17 cellular contexts compared by ENCODE assay signal in the genomic region with DNA sequence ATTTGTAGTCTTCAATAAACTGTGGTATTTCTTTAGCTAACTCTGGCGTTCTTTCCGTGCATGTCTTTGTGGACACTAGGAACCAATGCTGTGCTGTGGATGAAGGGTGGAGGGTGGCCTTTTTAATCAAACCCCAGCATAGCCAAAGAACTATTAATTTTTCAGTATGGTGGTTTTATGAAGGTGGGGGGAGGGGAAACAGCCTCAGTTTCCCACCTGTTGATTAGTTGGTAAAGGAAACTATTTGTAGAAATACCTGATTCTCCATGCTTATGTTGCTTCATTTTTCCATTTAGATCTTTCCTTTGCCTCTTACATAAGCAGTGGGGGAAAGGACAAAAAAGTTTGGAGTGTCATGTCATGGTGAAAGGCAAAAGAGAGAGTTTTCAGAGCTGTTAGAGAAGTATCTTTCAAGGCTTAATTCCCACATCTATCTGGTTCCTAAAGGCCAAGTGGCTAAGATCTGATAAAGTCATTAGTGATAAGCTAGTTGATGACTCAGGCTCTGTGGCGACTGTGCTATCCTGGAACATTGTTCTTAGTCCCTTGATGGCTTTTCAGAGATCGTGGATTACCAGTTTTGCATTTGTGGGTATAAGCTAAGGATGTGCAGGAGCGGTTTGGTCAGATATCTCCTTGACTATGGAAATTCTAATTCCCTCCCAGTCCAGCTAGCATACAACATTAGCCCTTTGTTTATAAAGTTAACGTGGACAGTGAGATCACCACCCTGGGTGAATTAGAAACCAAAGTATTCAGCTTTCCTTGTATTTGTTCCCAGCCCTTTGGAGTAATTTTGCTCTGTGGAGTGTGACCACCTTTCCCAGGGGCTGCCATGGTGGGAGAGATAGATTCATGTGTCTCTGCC. TPM values are rescaled to one million over a fixed set of nuclear protein-coding genes. Genes with fewer than 3 reads are reported as not detected.
DNase-seq lines count a peak whose midpoint lies in the region; ATAC-seq and TF ChIP-seq lines count a peak whose summit lies in the region.
"Had no signal": no experiment of that assay in that cellular context is flagged by ENCODE, and none has a peak within 500 bp of the region (broad histone marks: within the 10 kb centered on the region; RNA-seq: fewer than 3 reads in every experiment).

No MANE protein-coding gene starts in this region.

- intact Hi-C loops in activated T-helper 1 cell treated with anti-CD3 and anti-CD28 coated beads, Interleukin-12 subunit alpha, Interleukin-12 subunit beta, Interleukin-2, Interleukin-4 antibody, amounts not matched to agents 30 ng/mL and 10 ng/mL and 1 ng/mL, durations not matched to agents 14 hours and 24 hours and 36 hours (cut with micrococcal nuclease), result no loop called here
- intact Hi-C loops in left colon (cut with DNase I, micrococcal nuclease), result no loop called here

- no peak for TF ChIP-seq CTCF in hepatocyte (IDR thresholded peaks at IDR 0.05; ENCODE audit: poor library complexity)

- in situ Hi-C loops in KBM-7 (cut with MboI; ENCODE audit: low pct_unique_long_range_greater_than_20kb, low sequenced_read_pairs), result no loop called here

- 59% methylated on average over 6 of the region's 6 CpGs for WGBS in hepatocyte (ENCODE audit: low lambda C conversion rate, missing lambda C conversion rate)

- no peak overlapping the region for H3K4me3 ChIP-seq in hepatocyte
- H3K4me3 ChIP-seq: right atrium auricular region had no signal

- H3K9me3 Mint-ChIP-seq in stimulated activated naive CD8-positive, alpha-beta T cell treated with anti-CD3 and anti-CD28 coated beads, Interleukin-15, Interleukin-2, amounts not matched to agents 100 ng/mL and 50 ng/mL, for 24 hours, result no peaks in the 10 kb centered on the region
- no peaks in the 10 kb centered on the region for H3K9me3 Mint-ChIP-seq in activated T-helper 1 cell treated with anti-CD3 and anti-CD28 coated beads, Interleukin-12 subunit alpha, Interleukin-12 subunit beta, Interleukin-2, Interleukin-4 antibody, amounts not matched to agents 30 ng/mL and 10 ng/mL and 1 ng/mL, durations not matched to agents 14 hours and 24 hours and 36 hours
- H3K9me3 Mint-ChIP-seq: brain had no signal

- H3K4me1 Mint-ChIP-seq in stimulated activated naive CD8-positive, alpha-beta T cell treated with anti-CD3 and anti-CD28 coated beads, Interleukin-15, Interleukin-2, amounts not matched to agents 100 ng/mL and 50 ng/mL, for 24 hours (ENCODE audit: low read depth), result peaks cover 54% of the 10 kb centered on the region
- peaks cover 37% of the 10 kb centered on the region for H3K4me1 Mint-ChIP-seq in activated T-helper 1 cell treated with anti-CD3 and anti-CD28 coated beads, Interleukin-12 subunit alpha, Interleukin-12 subunit beta, Interleukin-2, Interleukin-4 antibody, amounts not matched to agents 30 ng/mL and 10 ng/mL and 1 ng/mL, durations not matched to agents 14 hours and 24 hours and 36 hours (ENCODE audit: low read depth)
- H3K4me1 Mint-ChIP-seq: brain had no signal

- peaks cover 19% of the 10 kb centered on the region for H4K20me1 ChIP-seq in hepatocyte (ENCODE audit: insufficient read depth, poor library complexity, severe bottlenecking)

- H3K9me3 ChIP-seq in hepatocyte (ENCODE audit: low read depth), result no peaks in the 10 kb centered on the region
- H3K9me3 ChIP-seq: right atrium auricular region had no signal

- peaks cover 79% of the 10 kb centered on the region for H3K36me3 Mint-ChIP-seq in stimulated activated naive CD8-positive, alpha-beta T cell treated with anti-CD3 and anti-CD28 coated beads, Interleukin-15, Interleukin-2, amounts not matched to agents 100 ng/mL and 50 ng/mL, for 24 hours (ENCODE audit: low read depth)
- H3K36me3 Mint-ChIP-seq in activated T-helper 1 cell treated with anti-CD3 and anti-CD28 coated beads, Interleukin-12 subunit alpha, Interleukin-12 subunit beta, Interleukin-2, Interleukin-4 antibody, amounts not matched to agents 30 ng/mL and 10 ng/mL and 1 ng/mL, durations not matched to agents 14 hours and 24 hours and 36 hours (ENCODE audit: low read depth), result peaks cover 52% of the 10 kb centered on the region

- no peaks in the 10 kb centered on the region for H3K27me3 Mint-ChIP-seq in stimulated activated naive CD8-positive, alpha-beta T cell treated with anti-CD3 and anti-CD28 coated beads, Interleukin-15, Interleukin-2, amounts not matched to agents 100 ng/mL and 50 ng/mL, for 24 hours
- H3K27me3 Mint-ChIP-seq in activated T-helper 1 cell treated with anti-CD3 and anti-CD28 coated beads, Interleukin-12 subunit alpha, Interleukin-12 subunit beta, Interleukin-2, Interleukin-4 antibody, amounts not matched to agents 30 ng/mL and 10 ng/mL and 1 ng/mL, durations not matched to agents 14 hours and 24 hours and 36 hours (ENCODE audit: insufficient read depth), result no peaks in the 10 kb centered on the region

- H3K27ac ChIP-seq in hepatocyte, result peak overlapping the region; percentile 47
- H3K27ac ChIP-seq: right atrium auricular region had no signal

- no peak overlapping the region for H3K4me2 ChIP-seq in hepatocyte

- peak overlapping the region; percentile 92 for H3K27ac Mint-ChIP-seq in stimulated activated naive CD8-positive, alpha-beta T cell treated with anti-CD3 and anti-CD28 coated beads, Interleukin-15, Interleukin-2, amounts not matched to agents 100 ng/mL and 50 ng/mL, for 24 hours
- peak overlapping the region; percentile 81 for H3K27ac Mint-ChIP-seq in activated T-helper 1 cell treated with anti-CD3 and anti-CD28 coated beads, Interleukin-12 subunit alpha, Interleukin-12 subunit beta, Interleukin-2, Interleukin-4 antibody, amounts not matched to agents 30 ng/mL and 10 ng/mL and 1 ng/mL, durations not matched to agents 14 hours and 24 hours and 36 hours

- no peaks in the 10 kb centered on the region for H3K4me1 ChIP-seq in hepatocyte (ENCODE audit: insufficient read depth)
- H3K4me1 ChIP-seq: right atrium auricular region had no signal

- no peak for ATAC-seq in stimulated activated naive CD8-positive, alpha-beta T cell treated with anti-CD3 and anti-CD28 coated beads, Interleukin-15, Interleukin-2, amounts not matched to agents 100 U/mL and 50 U/mL, for 24 hours
- no peak for ATAC-seq in left colon

- H3K36me3 ChIP-seq in hepatocyte (replicated peaks; ENCODE audit: insufficient read depth, low read depth), result peaks cover 9% of the 10 kb centered on the region

- H3K79me2 ChIP-seq in hepatocyte, result peaks cover 8% of the 10 kb centered on the region

- no peak for DNase-seq in stimulated activated naive CD8-positive, alpha-beta T cell treated with anti-CD3 and anti-CD28 coated beads, Interleukin-15, Interleukin-2, amounts not matched to agents 100 U/mL and 50 U/mL, for 24 hours
- DNase-seq in activated T-helper 1 cell treated with anti-CD3 and anti-CD28 coated beads, Interleukin-12 subunit alpha, Interleukin-12 subunit beta, Interleukin-2, Interleukin-4 antibody, amounts not matched to agents 30 ng/mL and 10 ng/mL and 1 ng/mL, durations not matched to agents 14 hours and 24 hours and 36 hours (ENCODE audit: low spot score), result no peak
- DNase-seq in hepatocyte (ENCODE audit: low spot score) (peak; percentile 28), KBM-7 (no peak), LoVo (ENCODE audit: low spot score) (no peak), DMS153 (lab: John Stamatoyannopoulos, UW) (no peak), left colon (no peak)
- DNase-seq: kidney; NCI-H1436; NCI-H524 treated with DMSO at 0.1 percent for 48 hours; stimulated activated CD4-positive, alpha-beta T cell treated with anti-CD3 and anti-CD28 coated beads, Interleukin-4, amount 100 ng/mL, for 1 hour; T-helper 9 cell had no signal

- no peaks in the 10 kb centered on the region for H3K9me2 ChIP-seq in hepatocyte (replicated peaks; ENCODE audit: insufficient read depth)

- H3K4me3 Mint-ChIP-seq in stimulated activated naive CD8-positive, alpha-beta T cell treated with anti-CD3 and anti-CD28 coated beads, Interleukin-15, Interleukin-2, amounts not matched to agents 100 ng/mL and 50 ng/mL, for 24 hours, result peak overlapping the region; percentile 5
- no peak overlapping the region for H3K4me3 Mint-ChIP-seq in activated T-helper 1 cell treated with anti-CD3 and anti-CD28 coated beads, Interleukin-12 subunit alpha, Interleukin-12 subunit beta, Interleukin-2, Interleukin-4 antibody, amounts not matched to agents 30 ng/mL and 10 ng/mL and 1 ng/mL, durations not matched to agents 14 hours and 24 hours and 36 hours
- H3K4me3 Mint-ChIP-seq: brain had no signal

- H3K27me3 ChIP-seq in hepatocyte, result no peaks in the 10 kb centered on the region
- H3K27me3 ChIP-seq: right atrium auricular region had no signal

- no peak overlapping the region for H2AFZ ChIP-seq in hepatocyte

RNA-seq across cellular contexts. Expression of a gene that starts 8.7 kb away (rescaled TPM):
- total RNA-seq in activated T-helper 1 cell treated with anti-CD3 and anti-CD28 coated beads, Interleukin-12 subunit alpha, Interleukin-12 subunit beta, Interleukin-2, Interleukin-4 antibody, amounts not matched to agents 30 ng/mL and 10 ng/mL and 1 ng/mL, durations not matched to agents 14 hours and 24 hours and 36 hours, result 122 and 123 TPM in 2 replicates
- total RNA-seq in hepatocyte, result 80.0 and 86.9 TPM in 2 replicates
- polyA plus RNA-seq in hepatocyte, result 95.1 and 104 TPM in 2 replicates
- 10 to 100 TPM; 52.3 to 60.2 TPM for total RNA-seq in left colon

RNA-seq across cellular contexts. Expression of a gene that starts 42.9 kb away (rescaled TPM):
- total RNA-seq in activated T-helper 1 cell treated with anti-CD3 and anti-CD28 coated beads, Interleukin-12 subunit alpha, Interleukin-12 subunit beta, Interleukin-2, Interleukin-4 antibody, amounts not matched to agents 30 ng/mL and 10 ng/mL and 1 ng/mL, durations not matched to agents 14 hours and 24 hours and 36 hours, result 258 and 284 TPM in 2 replicates
- 83.5 and 103 TPM in 2 replicates for total RNA-seq in hepatocyte
- 119 and 132 TPM in 2 replicates for polyA plus RNA-seq in hepatocyte
- 10 to 100 TPM; 78.5 to 90.2 TPM for total RNA-seq in left colon

RNA-seq across cellular contexts. Expression of a gene that starts 57.2 kb away (rescaled TPM):
- total RNA-seq in activated T-helper 1 cell treated with anti-CD3 and anti-CD28 coated beads, Interleukin-12 subunit alpha, Interleukin-12 subunit beta, Interleukin-2, Interleukin-4 antibody, amounts not matched to agents 30 ng/mL and 10 ng/mL and 1 ng/mL, durations not matched to agents 14 hours and 24 hours and 36 hours, result not detected in 2 replicates
- total RNA-seq in hepatocyte (0.96 and 2.0 TPM in 2 replicates), left colon (not detected)
- 3.0 and 3.6 TPM in 2 replicates for polyA plus RNA-seq in hepatocyte
- total RNA-seq: kidney, right atrium auricular region, RPMI7951 had no signal
- polyA plus RNA-seq: BJ had no signal

RNA-seq across cellular contexts. Expression of a gene that starts 57.6 kb away (rescaled TPM):
- not detected in 2 replicates for total RNA-seq in activated T-helper 1 cell treated with anti-CD3 and anti-CD28 coated beads, Interleukin-12 subunit alpha, Interleukin-12 subunit beta, Interleukin-2, Interleukin-4 antibody, amounts not matched to agents 30 ng/mL and 10 ng/mL and 1 ng/mL, durations not matched to agents 14 hours and 24 hours and 36 hours
- total RNA-seq in hepatocyte (not detected in 2 replicates), left colon (not detected)
- polyA plus RNA-seq in hepatocyte, result not detected in 2 replicates
- total RNA-seq: kidney, right atrium auricular region, RPMI7951 had no signal
- polyA plus RNA-seq: BJ had no signal
